1 cellular context compared by ENCODE assay signal in the genomic region with DNA sequence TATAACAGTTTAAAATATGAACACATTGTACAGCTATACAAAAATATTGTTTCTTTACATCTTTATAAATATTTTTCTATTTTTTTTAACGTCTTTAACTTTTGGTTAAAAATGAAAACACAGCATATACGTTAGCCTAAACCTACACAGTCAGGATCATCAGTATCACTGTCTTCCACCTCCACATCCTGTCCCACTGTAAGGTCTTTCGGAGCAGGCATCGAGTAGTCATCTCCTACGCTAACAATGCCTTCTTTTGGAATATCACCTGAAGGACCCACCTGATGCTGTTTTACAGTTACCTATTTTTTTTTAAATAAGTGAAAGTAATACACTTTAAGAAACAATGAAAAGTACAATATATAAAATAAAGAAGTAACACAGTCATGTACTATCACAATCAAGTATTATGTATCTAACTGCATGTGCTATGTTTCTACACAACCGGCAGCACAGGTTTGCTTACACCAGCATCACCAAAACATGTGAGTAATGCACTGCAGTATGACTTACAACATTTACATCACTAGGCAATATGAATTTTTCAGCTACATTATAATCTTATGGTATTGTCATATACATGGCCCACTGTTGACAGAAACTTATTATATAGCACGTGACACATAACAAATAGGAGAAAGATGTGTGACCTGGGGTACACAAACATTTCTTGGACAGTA.
TF ChIP-seq lines count a peak whose summit lies in the region.

No MANE protein-coding gene starts in this region.

TF ChIP-seq in SK-N-SH treated with all-trans-retinoic acid at 6 μM for 48 hours, 23 proteins besides CTCF, POLR2A, EP300 and RAD21 (continued from another document):
- TF ChIP-seq, protein P1, sequence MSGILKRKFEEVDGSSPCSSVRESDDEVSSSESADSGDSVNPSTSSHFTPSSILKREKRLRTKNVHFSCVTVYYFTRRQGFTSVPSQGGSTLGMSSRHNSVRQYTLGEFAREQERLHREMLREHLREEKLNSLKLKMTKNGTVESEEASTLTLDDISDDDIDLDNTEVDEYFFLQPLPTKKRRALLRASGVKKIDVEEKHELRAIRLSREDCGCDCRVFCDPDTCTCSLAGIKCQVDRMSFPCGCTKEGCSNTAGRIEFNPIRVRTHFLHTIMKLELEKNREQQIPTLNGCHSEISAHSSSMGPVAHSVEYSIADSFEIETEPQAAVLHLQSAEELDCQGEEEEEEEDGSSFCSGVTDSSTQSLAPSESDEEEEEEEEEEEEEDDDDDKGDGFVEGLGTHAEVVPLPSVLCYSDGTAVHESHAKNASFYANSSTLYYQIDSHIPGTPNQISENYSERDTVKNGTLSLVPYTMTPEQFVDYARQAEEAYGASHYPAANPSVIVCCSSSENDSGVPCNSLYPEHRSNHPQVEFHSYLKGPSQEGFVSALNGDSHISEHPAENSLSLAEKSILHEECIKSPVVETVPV (CRISPR knock-in tag; IDR thresholded peaks at IDR 0.05), result no peak
- TF ChIP-seq ZNF70 (CRISPR knock-in tag; IDR thresholded peaks at IDR 0.05) (no peak), ESRRG (CRISPR knock-in tag; IDR thresholded peaks at IDR 0.05) (no peak), ARNTL (CRISPR knock-in tag; IDR thresholded peaks at IDR 0.05; ENCODE audit: borderline replicate concordance, low read depth) (no peak)
- TF ChIP-seq, protein P2, sequence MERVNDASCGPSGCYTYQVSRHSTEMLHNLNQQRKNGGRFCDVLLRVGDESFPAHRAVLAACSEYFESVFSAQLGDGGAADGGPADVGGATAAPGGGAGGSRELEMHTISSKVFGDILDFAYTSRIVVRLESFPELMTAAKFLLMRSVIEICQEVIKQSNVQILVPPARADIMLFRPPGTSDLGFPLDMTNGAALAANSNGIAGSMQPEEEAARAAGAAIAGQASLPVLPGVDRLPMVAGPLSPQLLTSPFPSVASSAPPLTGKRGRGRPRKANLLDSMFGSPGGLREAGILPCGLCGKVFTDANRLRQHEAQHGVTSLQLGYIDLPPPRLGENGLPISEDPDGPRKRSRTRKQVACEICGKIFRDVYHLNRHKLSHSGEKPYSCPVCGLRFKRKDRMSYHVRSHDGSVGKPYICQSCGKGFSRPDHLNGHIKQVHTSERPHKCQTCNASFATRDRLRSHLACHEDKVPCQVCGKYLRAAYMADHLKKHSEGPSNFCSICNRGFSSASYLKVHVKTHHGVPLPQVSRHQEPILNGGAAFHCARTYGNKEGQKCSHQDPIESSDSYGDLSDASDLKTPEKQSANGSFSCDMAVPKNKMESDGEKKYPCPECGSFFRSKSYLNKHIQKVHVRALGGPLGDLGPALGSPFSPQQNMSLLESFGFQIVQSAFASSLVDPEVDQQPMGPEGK (CRISPR knock-in tag; IDR thresholded peaks at IDR 0.05; ENCODE audit: borderline replicate concordance), result no peak
